In the genomic region with DNA sequence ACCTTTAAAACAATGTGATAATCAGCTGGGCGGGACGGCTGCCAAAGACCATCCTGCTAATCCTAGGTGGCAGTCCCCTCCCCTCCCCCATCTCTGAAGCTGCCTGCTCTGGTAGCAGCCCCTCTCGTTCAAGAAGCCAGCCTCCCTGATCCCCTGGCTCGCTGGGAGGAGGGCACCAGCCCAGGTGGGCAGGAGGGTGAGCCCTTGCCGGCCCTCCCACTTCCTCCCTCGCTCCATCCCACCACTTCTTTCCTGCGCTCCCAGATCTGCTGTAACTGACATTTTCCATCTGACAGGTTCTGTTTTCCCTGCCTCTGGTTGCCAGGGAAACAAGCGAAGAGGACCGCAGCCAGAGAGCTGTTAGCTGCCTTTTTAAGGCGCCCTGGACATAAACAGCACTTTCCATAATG, we compare ENCODE assay signal across 9 cellular contexts.
A peak's percentile ranks its signal among the peaks of the same experiment; 100 is the strongest.
DNase-seq lines count a peak whose midpoint lies in the region; ATAC-seq and TF ChIP-seq lines count a peak whose summit lies in the region.
"Had no signal": no experiment of that assay in that cellular context is flagged by ENCODE, and none has a peak within 500 bp of the region (broad histone marks: within the 10 kb centered on the region; RNA-seq: fewer than 3 reads in every experiment).

No MANE protein-coding gene starts in this region.

- peak overlapping the region; percentile 28 to 32 for H3K27ac ChIP-seq in uterus
- H3K27ac ChIP-seq: lower lobe of right lung had no signal

- ATAC-seq in GM18505 (IDR thresholded peaks at IDR 0.05; ENCODE audit: unreplicated experiment) = no peak
- no peak for ATAC-seq in HG03039 (IDR thresholded peaks at IDR 0.05; ENCODE audit: unreplicated experiment)
- ATAC-seq in HG02623 (IDR thresholded peaks at IDR 0.05; ENCODE audit: unreplicated experiment) = no peak

- peaks cover 0 to 10% of the 10 kb centered on the region in 2 donors for H3K4me1 ChIP-seq in uterus
- H3K4me1 ChIP-seq: lower lobe of right lung had no signal

- no peaks in the 10 kb centered on the region for H3K27me3 ChIP-seq in uterus

- TF ChIP-seq POLR2A in uterus (IDR thresholded peaks at IDR 0.05) = no peak
- TF ChIP-seq POLR2A in GM18505 (IDR thresholded peaks at IDR 0.05; ENCODE audit: borderline replicate concordance, extremely low read depth, insufficient read depth, insufficient read length) = no peak

- peak; percentile 35 for DNase-seq in NCI-H510A treated with DMSO at 0.1 percent for 48 hours (lab: John Stamatoyannopoulos, UW)
- no peak for DNase-seq in NCI-H510A (lab: John Stamatoyannopoulos, UW)
- DNase-seq in amniotic epithelial cell (ENCODE audit: low read depth) = peak; percentile 22
- peak; percentile 58 for DNase-seq in inferior parietal cortex (ENCODE audit: extremely low spot score)
- DNase-seq in uterus = peak; percentile 55 to 76
- DNase-seq: lower lobe of right lung had no signal

- intact Hi-C loops in uterus (cut with DNase I; ENCODE audit: low total_unique reads) = no loop called here

- H3K4me3 ChIP-seq in uterus = no peak overlapping the region
- H3K4me3 ChIP-seq: lower lobe of right lung had no signal

- H3K36me3 ChIP-seq in uterus = no peaks in the 10 kb centered on the region
- H3K36me3 ChIP-seq: lower lobe of right lung had no signal

- H3K9me3 ChIP-seq in uterus = no peaks in the 10 kb centered on the region
- H3K9me3 ChIP-seq: lower lobe of right lung had no signal

- no peak for TF ChIP-seq CTCF in uterus (IDR thresholded peaks at IDR 0.05)
